Comparison of ENCODE assay signal across 14 cellular contexts in genomic region chr9:104279535-104280215, GRCh38.
DNase-seq lines count a peak whose midpoint lies in the region; ATAC-seq and TF ChIP-seq lines count a peak whose summit lies in the region.
"Had no signal": no experiment of that assay in that cellular context is flagged by ENCODE, and none has a peak within 500 bp of the region (broad histone marks: within the 10 kb centered on the region; RNA-seq: fewer than 3 reads in every experiment).

No MANE protein-coding gene starts in this region.

- H3K4me3 ChIP-seq in astrocyte of the spinal cord (ENCODE audit: low read depth, low read length), result no peak overlapping the region

- TF ChIP-seq RAD21 in Ishikawa (IDR thresholded peaks at IDR 0.05; ENCODE audit: low read depth), result no peak

- no peak for ATAC-seq in HG02981 (IDR thresholded peaks at IDR 0.05; ENCODE audit: unreplicated experiment)
- ATAC-seq: esophagus mucosa, Right ventricle myocardium inferior had no signal

- peak; percentile 27 for DNase-seq in ACHN
- DNase-seq in astrocyte of the spinal cord (ENCODE audit: low read depth, low spot score), result peak; percentile 26
- peak; percentile 85 for DNase-seq in kidney glomerular epithelial cell (lab: John Stamatoyannopoulos, UW)
- DNase-seq in iPS-NIHi11 (ENCODE audit: low spot score), result no peak
- no peak for DNase-seq in DMS153 (lab: John Stamatoyannopoulos, UW)
- no peak for DNase-seq in stimulated activated CD4-positive, alpha-beta T cell treated with anti-CD3 and anti-CD28 coated beads, Interleukin-2, amount 100 ng/mL, for 48 hours
- DNase-seq: activated CD8-positive, alpha-beta memory T cell treated with anti-CD3 and anti-CD28 coated beads for 24 hours; DMS53; NCI-H1105; NCI-H526 had no signal

- in situ Hi-C loops in ACHN (cut with HindIII; ENCODE audit: low pct_ligation_motif_present, low pct_unique_long_range_greater_than_20kb, low sequenced_read_pairs) (no loop called here), astrocyte of the spinal cord (cut with HindIII; ENCODE audit: low sequenced_read_pairs) (no loop called here)

- no peak for TF ChIP-seq CTCF in astrocyte of the spinal cord (IDR thresholded peaks at IDR 0.05; ENCODE audit: low read depth, low read length)

- no peak for TF ChIP-seq EP300 in Ishikawa (IDR thresholded peaks at IDR 0.05; ENCODE audit: borderline replicate concordance)

TF ChIP-seq in Ishikawa, 13 proteins besides CTCF, POLR2A, EP300 and RAD21:
- TF ChIP-seq CEBPB (IDR thresholded peaks at IDR 0.05), result no peak
- peak; percentile 53 for TF ChIP-seq NFIC (IDR thresholded peaks at IDR 0.05)

Comparison
In these comparisons a context has a peak if more than half of its experiments do, and no peak if none do; other contexts are left out.
1. DNase-seq: peak in ACHN (single experiment), astrocyte of the spinal cord (single experiment) and kidney glomerular epithelial cell (single experiment); none in iPS-NIHi11 (single experiment), DMS153 (single experiment) and stimulated activated CD4-positive, alpha-beta T cell treated with anti-CD3 and anti-CD28 coated beads, Interleukin-2, amount 100 ng/mL, for 48 hours (0 of 2).